ENCODE assay signal across 24 cellular contexts in the genomic region with DNA sequence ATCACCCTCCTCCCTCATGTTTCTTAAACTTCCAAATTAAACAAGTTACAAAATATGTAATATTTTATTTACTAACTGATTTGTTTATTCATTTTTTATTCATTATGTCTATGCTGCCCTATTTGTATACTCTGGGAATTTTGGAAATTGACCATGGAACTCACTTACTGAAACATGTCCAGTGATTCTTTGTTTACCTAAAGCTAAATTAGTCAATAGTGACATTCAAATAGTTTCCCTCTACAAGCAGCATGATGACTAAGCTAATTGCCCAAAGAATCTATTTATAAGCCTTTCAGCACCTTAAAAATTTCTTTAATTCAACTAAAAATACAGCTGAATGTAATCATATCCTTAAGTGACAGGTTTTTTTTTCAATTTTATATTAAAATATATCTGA.
DNase-seq lines count a peak whose midpoint lies in the region; ATAC-seq, FAIRE-seq and TF ChIP-seq lines count a peak whose summit lies in the region.
"Had no signal": no experiment of that assay in that cellular context is flagged by ENCODE, and none has a peak within 500 bp of the region (broad histone marks: within the 10 kb centered on the region; RNA-seq: fewer than 3 reads in every experiment).

No MANE protein-coding gene starts in this region.

- TF ChIP-seq POLR2A in HepG2 (IDR thresholded peaks at IDR 0.05; ENCODE audit: insufficient read depth in 1 of 2, low read depth in 2 of 2, low read length in 2 of 2) (no peak), suprapubic skin (IDR thresholded peaks at IDR 0.05) (no peak)

- peaks cover 0 to 1% (median 0%) of the 10 kb centered on the region in 4 donors for H3K9me3 ChIP-seq in liver (ENCODE audit: control insufficient read depth in 4 of 4, low read length in 3 of 4)
- no peaks in the 10 kb centered on the region for H3K9me3 ChIP-seq in HepG2 (ENCODE audit: low read length)
- no peaks in the 10 kb centered on the region for H3K9me3 ChIP-seq in smooth muscle cell (replicated peaks; ENCODE audit: low read depth)
- H3K9me3 ChIP-seq in suprapubic skin = no peaks in the 10 kb centered on the region
- H3K9me3 ChIP-seq: BLaER1 had no signal

- TF ChIP-seq RAD21 in liver (IDR thresholded peaks at IDR 0.05) (no peak), HepG2 (CRISPR knock-in tag; IDR thresholded peaks at IDR 0.05) (no peak)

- POLR2A ChIA-PET in HepG2 (lab: Yijun Ruan, JAX) = no interaction called here

- H3K36me3 ChIP-seq in liver (ENCODE audit: control insufficient read depth in 4 of 4, insufficient read depth in 3 of 4, low read depth in 1 of 4, low read length in 3 of 4) = no peaks in the 10 kb centered on the region
- no peaks in the 10 kb centered on the region for H3K36me3 ChIP-seq in HepG2 (replicated peaks in 1 of 2; ENCODE audit: control insufficient read depth in 1 of 2, insufficient read depth in 2 of 2, low read length in 2 of 2)
- H3K36me3 ChIP-seq in smooth muscle cell (ENCODE audit: low read depth) = no peaks in the 10 kb centered on the region
- no peaks in the 10 kb centered on the region for H3K36me3 ChIP-seq in suprapubic skin
- H3K36me3 ChIP-seq: BLaER1 had no signal

- H4K20me1 ChIP-seq in HepG2 (ENCODE audit: insufficient read depth, low read length) = no peaks in the 10 kb centered on the region
- H4K20me1 ChIP-seq in smooth muscle cell (ENCODE audit: low read depth) = no peaks in the 10 kb centered on the region
- H4K20me1 ChIP-seq: BLaER1 had no signal

- intact Hi-C loops in HepG2 (cut with micrococcal nuclease; ENCODE audit: unreplicated experiment) (no loop called here), sciatic nerve (cut with DNase I) (no loop called here)

- DNase-seq in HepG2 (ENCODE audit: low spot score) (no peak), M059J (ENCODE audit: low read depth) (peak; percentile 9), fibroblast of gingiva (ENCODE audit: low read depth) (peak; percentile 89), smooth muscle cell (lab: John Stamatoyannopoulos, UW; ENCODE audit: unreplicated experiment) (no peak), suprapubic skin (ENCODE audit: low spot score in 2 of 2) (no peak), NCI-H128 (lab: John Stamatoyannopoulos, UW; ENCODE audit: unreplicated experiment) (no peak), sciatic nerve (ENCODE audit: low spot score) (no peak)
- DNase-seq: 8988T; CD8-positive, alpha-beta T cell; DMS79 treated with DMSO at 0.1 percent for 48 hours; GDM1; Karpas-422; NCI-H1105; NCI-H1694; NCI-H2081 treated with DMSO at 0.1 percent for 48 hours; NCI-H510A; NCI-H774; SHP77 had no signal

- in situ Hi-C loops in HepG2 (cut with HindIII; ENCODE audit: extremely low pct_ligation_motif_present, low pct_unique_long_range_greater_than_20kb) = no loop called here

- BruUV-seq in HepG2 (replicated peaks; lab: Mats Ljungman, UMichigan) = no TSS peak

- no peak overlapping the region for H3K4me3 ChIP-seq in liver (ENCODE audit: low read depth in 1 of 3, low read length in 3 of 3)
- H3K4me3 ChIP-seq in HepG2 (replicated peaks in 1 of 3; ENCODE audit: insufficient read depth in 1 of 3, low read depth in 2 of 3, low read length in 3 of 3) = no peak overlapping the region
- no peak overlapping the region for H3K4me3 ChIP-seq in smooth muscle cell
- H3K4me3 ChIP-seq in suprapubic skin = no peak overlapping the region
- H3K4me3 ChIP-seq: BLaER1, SK-N-MC had no signal

- CTCF ChIA-PET in HepG2 (lab: Yijun Ruan, JAX; ENCODE audit: low intra/inter-chr PET ratio, low total read pairs) = no interaction called here

- H3K9ac ChIP-seq in liver (ENCODE audit: low read depth in 1 of 2, low read length in 2 of 2) (no peak overlapping the region), HepG2 (ENCODE audit: insufficient read depth, low read depth, low read length) (no peak overlapping the region), smooth muscle cell (ENCODE audit: low read depth) (no peak overlapping the region)
- H3K9ac ChIP-seq: BLaER1 had no signal

- H3K27me3 ChIP-seq in liver (ENCODE audit: control insufficient read depth in 4 of 4, insufficient read depth in 4 of 4, low read length in 3 of 4) (no peaks in the 10 kb centered on the region), HepG2 (ENCODE audit: control insufficient read depth in 1 of 2, insufficient read depth in 2 of 2, low read length in 2 of 2) (no peaks in the 10 kb centered on the region), smooth muscle cell (ENCODE audit: low read depth) (no peaks in the 10 kb centered on the region), suprapubic skin (no peaks in the 10 kb centered on the region)
- H3K27me3 ChIP-seq: BLaER1 had no signal

- H3K79me2 ChIP-seq in HepG2 (ENCODE audit: insufficient read depth, low read length) (no peaks in the 10 kb centered on the region), smooth muscle cell (ENCODE audit: low read depth) (no peaks in the 10 kb centered on the region)

- no peak for FAIRE-seq in HepG2 (lab: Jason Lieb, UNC)
- FAIRE-seq: GM12892, H54, HTR-8/SVneo had no signal

- no peaks in the 10 kb centered on the region for H3F3A ChIP-seq in smooth muscle cell (ENCODE audit: low read depth)

- ATAC-seq in HepG2 = no peak
- ATAC-seq in sciatic nerve = no peak
- ATAC-seq: CD8-positive, alpha-beta T cell had no signal

- H3K4me2 ChIP-seq in HepG2 (ENCODE audit: low read depth, low read length) (no peak overlapping the region), smooth muscle cell (peak overlapping the region; percentile 44)
- H3K4me2 ChIP-seq: BLaER1 had no signal

- no peak overlapping the region for H2AFZ ChIP-seq in HepG2 (ENCODE audit: low read length)
- no peak overlapping the region for H2AFZ ChIP-seq in smooth muscle cell (ENCODE audit: low read depth)

- H3K27ac ChIP-seq in liver (ENCODE audit: low read depth in 1 of 2, low read length in 2 of 2) (no peak overlapping the region), HepG2 (ENCODE audit: extremely low read length, insufficient read depth, low read length) (no peak overlapping the region), smooth muscle cell (ENCODE audit: low read depth) (peak overlapping the region; percentile 22), suprapubic skin (no peak overlapping the region)
- H3K27ac ChIP-seq: BLaER1, SK-N-MC had no signal

- H3K4me1 ChIP-seq in liver (ENCODE audit: control insufficient read depth in 4 of 4, insufficient read depth in 4 of 4, low read length in 3 of 4) (no peaks in the 10 kb centered on the region), HepG2 (ENCODE audit: insufficient read depth, low read length) (no peaks in the 10 kb centered on the region), smooth muscle cell (ENCODE audit: low read depth) (no peaks in the 10 kb centered on the region), suprapubic skin (no peaks in the 10 kb centered on the region)
- H3K4me1 ChIP-seq: BLaER1 had no signal

- TF ChIP-seq CTCF in liver (IDR thresholded peaks at IDR 0.05; ENCODE audit: low read depth, low read length, missing input control) (no peak), HepG2 (CRISPR knock-in tag; IDR thresholded peaks at IDR 0.05) (no peak), smooth muscle cell (IDR thresholded peaks at IDR 0.05; ENCODE audit: borderline replicate concordance, insufficient read depth, poor library complexity, severe bottlenecking) (no peak), suprapubic skin (IDR thresholded peaks at IDR 0.05) (no peak)

- TF ChIP-seq EP300 in HepG2 (IDR thresholded peaks at IDR 0.05; ENCODE audit: low read depth in 2 of 2, low read length in 2 of 2) = no peak
- no peak for TF ChIP-seq EP300 in HepG2 (CRISPR knock-in tag; IDR thresholded peaks at IDR 0.05; ENCODE audit: borderline replicate concordance)
- no peak for TF ChIP-seq EP300 in suprapubic skin (IDR thresholded peaks at IDR 0.05)

TF ChIP-seq in liver, 16 proteins besides CTCF, POLR2A, EP300 and RAD21 (continues in another document):
- TF ChIP-seq RXRA (IDR thresholded peaks at IDR 0.05) (no peak), FOXA1 (IDR thresholded peaks at IDR 0.05) (peak; percentile 84)

TF ChIP-seq in HepG2, 621 proteins besides CTCF, POLR2A, EP300 and RAD21:
- TF ChIP-seq ELF4 (CRISPR knock-in tag; IDR thresholded peaks at IDR 0.05; ENCODE audit: borderline replicate concordance) (no peak), CENPT (CRISPR knock-in tag; IDR thresholded peaks at IDR 0.05; ENCODE audit: low read depth) (no peak), ZNF543 (CRISPR knock-in tag; IDR thresholded peaks at IDR 0.05) (no peak), ELF3 (CRISPR knock-in tag; IDR thresholded peaks at IDR 0.05) (no peak)
- TF ChIP-seq, protein P1, sequence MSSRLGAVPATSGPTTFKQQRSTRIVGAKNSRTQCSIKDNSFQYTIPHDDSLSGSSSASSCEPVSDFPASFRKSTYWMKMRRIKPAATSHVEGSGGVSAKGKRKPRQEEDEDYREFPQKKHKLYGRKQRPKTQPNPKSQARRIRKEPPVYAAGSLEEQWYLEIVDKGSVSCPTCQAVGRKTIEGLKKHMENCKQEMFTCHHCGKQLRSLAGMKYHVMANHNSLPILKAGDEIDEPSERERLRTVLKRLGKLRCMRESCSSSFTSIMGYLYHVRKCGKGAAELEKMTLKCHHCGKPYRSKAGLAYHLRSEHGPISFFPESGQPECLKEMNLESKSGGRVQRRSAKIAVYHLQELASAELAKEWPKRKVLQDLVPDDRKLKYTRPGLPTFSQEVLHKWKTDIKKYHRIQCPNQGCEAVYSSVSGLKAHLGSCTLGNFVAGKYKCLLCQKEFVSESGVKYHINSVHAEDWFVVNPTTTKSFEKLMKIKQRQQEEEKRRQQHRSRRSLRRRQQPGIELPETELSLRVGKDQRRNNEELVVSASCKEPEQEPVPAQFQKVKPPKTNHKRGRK (CRISPR knock-in tag; IDR thresholded peaks at IDR 0.05) = no peak

Comparison
In these comparisons a context has a peak if more than half of its experiments do, and no peak if none do; other contexts are left out.
1. DNase-seq: peak in M059J (single experiment) and fibroblast of gingiva (single experiment); none in HepG2 (single experiment), smooth muscle cell (single experiment), suprapubic skin (0 of 2), NCI-H128 (single experiment) and sciatic nerve (single experiment).